Comparison of ENCODE assay signal across 7 cellular contexts in the genomic region with DNA sequence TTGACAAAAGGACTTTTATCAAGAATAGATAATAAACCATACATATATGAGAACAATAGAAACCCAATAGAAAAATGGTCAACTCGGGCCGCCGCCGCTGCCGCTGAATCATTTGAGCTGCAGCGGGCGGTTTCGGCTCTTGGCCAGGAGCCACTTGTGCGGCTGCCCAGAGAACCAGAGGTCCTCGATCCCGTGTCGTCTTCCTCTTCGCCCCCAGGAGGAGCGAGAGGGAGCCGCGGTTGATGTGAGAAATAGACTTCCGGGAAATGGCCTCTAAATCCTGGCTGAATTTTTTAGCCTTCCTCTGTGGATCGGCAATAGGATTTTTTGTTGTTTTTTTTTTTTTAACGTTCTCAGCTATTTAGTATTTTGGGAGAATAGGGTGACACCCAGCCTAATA. TPM values are rescaled to one million over a fixed set of nuclear protein-coding genes. Genes with fewer than 3 reads are reported as not detected.
A peak's percentile ranks its signal among the peaks of the same experiment; 100 is the strongest.
DNase-seq lines count a peak whose midpoint lies in the region; ATAC-seq and TF ChIP-seq lines count a peak whose summit lies in the region.

No MANE protein-coding gene starts in this region.

- TF ChIP-seq CTCF in astrocyte of the spinal cord (IDR thresholded peaks at IDR 0.05; ENCODE audit: low read depth, low read length) (no peak), prostate gland (IDR thresholded peaks at IDR 0.05) (no peak)

- H3K4me1 ChIP-seq in NT2/D1 (ENCODE audit: insufficient read depth, insufficient read length) (no peaks in the 10 kb centered on the region), prostate gland (replicated peaks) (no peaks in the 10 kb centered on the region)

- no peak for TF ChIP-seq POLR2A in prostate gland (IDR thresholded peaks at IDR 0.05)

- ATAC-seq in HG03108 (IDR thresholded peaks at IDR 0.05; ENCODE audit: unreplicated experiment) (peak; percentile 51), GM21737 (IDR thresholded peaks at IDR 0.05; ENCODE audit: unreplicated experiment) (no peak)

- no peak overlapping the region for H3K9ac ChIP-seq in NT2/D1 (ENCODE audit: insufficient read length, low read depth)

- intact Hi-C loops in prostate gland (cut with DNase I), result no loop called here

- H3K27me3 ChIP-seq in NT2/D1 (ENCODE audit: insufficient read depth, insufficient read length) (no peaks in the 10 kb centered on the region), prostate gland (replicated peaks; ENCODE audit: insufficient read depth) (no peaks in the 10 kb centered on the region)

- 2% methylated on average over 19 of the region's 19 CpGs for WGBS in prostate gland

- no peak overlapping the region for H3K27ac ChIP-seq in prostate gland

- no peaks in the 10 kb centered on the region for H3K9me3 ChIP-seq in NT2/D1 (ENCODE audit: insufficient read depth, low read length)
- no peaks in the 10 kb centered on the region for H3K9me3 ChIP-seq in prostate gland

- DNase-seq in G401 (ENCODE audit: low spot score) (peak; percentile 70), NT2/D1 (ENCODE audit: low read depth, low spot score) (peak; percentile 46), astrocyte of the spinal cord (ENCODE audit: low read depth, low spot score) (peak; percentile 77), hepatic stellate cell (ENCODE audit: low spot score) (peak; percentile 30), prostate gland (ENCODE audit: low spot score) (peak; percentile 34)

- in situ Hi-C loops in G401 (cut with HindIII; ENCODE audit: low sequenced_read_pairs), result no loop called here
- in situ Hi-C loops in astrocyte of the spinal cord (cut with HindIII; ENCODE audit: low sequenced_read_pairs), result no loop called here

- H3K4me3 ChIP-seq in NT2/D1 (ENCODE audit: insufficient read length, low read depth) (no peak overlapping the region), astrocyte of the spinal cord (ENCODE audit: low read depth, low read length) (no peak overlapping the region), prostate gland (no peak overlapping the region)

- H3K36me3 ChIP-seq in NT2/D1 (ENCODE audit: insufficient read depth, insufficient read length, low read length), result no peaks in the 10 kb centered on the region
- H3K36me3 ChIP-seq in prostate gland, result no peaks in the 10 kb centered on the region

RNA-seq across cellular contexts. Expression of a gene that starts 44.8 kb away (rescaled TPM):
- 78.6 and 94.0 TPM in 2 replicates for total RNA-seq in G401 (2014; rRNA removed; shearing (Covaris generic))
- total RNA-seq in prostate gland, result 100 to 1,000 TPM in 1 of 2 donors, 10 to 100 TPM in 1; 22.5 to 484 TPM
